ENCODE assay signal across 16 cellular contexts in genomic region chr6:21731411-21732031, GRCh38.
DNase-seq lines count a peak whose midpoint lies in the region; ATAC-seq, FAIRE-seq and TF ChIP-seq lines count a peak whose summit lies in the region.
"Had no signal": no experiment of that assay in that cellular context is flagged by ENCODE, and none has a peak within 500 bp of the region (broad histone marks: within the 10 kb centered on the region; RNA-seq: fewer than 3 reads in every experiment).

No MANE protein-coding gene starts in this region.

- peak; percentile 94 for FAIRE-seq in RCC 7860 (lab: Jason Lieb, UNC)

- H3K9me3 Mint-ChIP-seq in nephron, result no peaks in the 10 kb centered on the region
- H3K9me3 Mint-ChIP-seq: naive thymus-derived CD8-positive, alpha-beta T cell had no signal

- H3K4me3 ChIP-seq in SJCRH30 (no peak overlapping the region), MM.1S (ENCODE audit: low read length) (no peak overlapping the region)
- H3K4me3 ChIP-seq: K562 had no signal

- H3K9me3 ChIP-seq in SJCRH30 (replicated peaks) (no peaks in the 10 kb centered on the region), MM.1S (replicated peaks; ENCODE audit: insufficient read depth, low read length) (no peaks in the 10 kb centered on the region)

- peak; percentile 36 for DNase-seq in GM03348 (ENCODE audit: low spot score)
- DNase-seq in RCC 7860 (ENCODE audit: low spot score), result peak; percentile 83
- no peak for DNase-seq in nucleus accumbens (lab: John Stamatoyannopoulos, UW)
- no peak for DNase-seq in NCI-H146 treated with DMSO at 0.1 percent for 48 hours (lab: John Stamatoyannopoulos, UW; ENCODE audit: unreplicated experiment)
- no peak for DNase-seq in SJCRH30
- no peak for DNase-seq in MM.1S
- DNase-seq: activated effector memory CD4-positive, alpha-beta T cell treated with anti-CD3 and anti-CD28 coated beads, Interleukin-2, amount 50 U/mL, for 16 hours; cortex of kidney; naive thymus-derived CD8-positive, alpha-beta T cell; NCI-H446; stimulated activated CD4-positive, alpha-beta T cell treated with anti-CD3 and anti-CD28 coated beads, Interleukin-2, amount 100 ng/mL, for 24 hours; stimulated activated naive CD8-positive, alpha-beta T cell treated with anti-CD3 and anti-CD28 coated beads, Interleukin-15, Interleukin-2, amounts not matched to agents 100 U/mL and 50 U/mL, for 24 hours had no signal

- H3K4me3 Mint-ChIP-seq in nephron, result no peak overlapping the region
- H3K4me3 Mint-ChIP-seq: CD14-positive monocyte; naive thymus-derived CD8-positive, alpha-beta T cell had no signal

- H3K27me3 ChIP-seq in SJCRH30, result no peaks in the 10 kb centered on the region
- H3K27me3 ChIP-seq in MM.1S (replicated peaks; ENCODE audit: insufficient read depth, low read length), result no peaks in the 10 kb centered on the region

- no peaks in the 10 kb centered on the region for H4K20me1 ChIP-seq in MM.1S (ENCODE audit: insufficient read depth, low read length)

- no peak overlapping the region for H3K27ac ChIP-seq in SJCRH30
- H3K27ac ChIP-seq in MM.1S (ENCODE audit: low read length), result no peak overlapping the region

- peak; percentile 26 for ATAC-seq in esophagus mucosa
- ATAC-seq: K562; naive thymus-derived CD8-positive, alpha-beta T cell; stimulated activated naive CD8-positive, alpha-beta T cell treated with anti-CD3 and anti-CD28 coated beads, Interleukin-15, Interleukin-2, amounts not matched to agents 100 U/mL and 50 U/mL, for 24 hours had no signal

- H2AFZ ChIP-seq in MM.1S (ENCODE audit: low read length), result no peak overlapping the region

- no peaks in the 10 kb centered on the region for H3K79me2 ChIP-seq in MM.1S (ENCODE audit: low read length)

- peaks cover 47% of the 10 kb centered on the region for H3K4me1 Mint-ChIP-seq in nephron
- H3K4me1 Mint-ChIP-seq: naive thymus-derived CD8-positive, alpha-beta T cell had no signal

- no peaks in the 10 kb centered on the region for H3K9me2 ChIP-seq in MM.1S (replicated peaks; ENCODE audit: insufficient read depth, low read length)

- peak overlapping the region; percentile 59 to 81 (median 76) for H3K27ac Mint-ChIP-seq in nephron
- H3K27ac Mint-ChIP-seq: naive thymus-derived CD8-positive, alpha-beta T cell had no signal

- no peak overlapping the region for H3K4me2 ChIP-seq in MM.1S (ENCODE audit: low read depth, low read length)

- TF ChIP-seq CTCF in nephron (IDR thresholded peaks at IDR 0.05; ENCODE audit: unreplicated experiment in 3 of 3), result no peak
- no peak for TF ChIP-seq CTCF in MM.1S (IDR thresholded peaks at IDR 0.05; ENCODE audit: low read length)

- peaks cover 18% of the 10 kb centered on the region for H3K36me3 Mint-ChIP-seq in nephron (ENCODE audit: low read depth)
- H3K36me3 Mint-ChIP-seq: CD14-positive monocyte; naive thymus-derived CD8-positive, alpha-beta T cell had no signal

- H3K27me3 Mint-ChIP-seq in nephron (ENCODE audit: low read depth), result no peaks in the 10 kb centered on the region

- H3K4me1 ChIP-seq in SJCRH30, result peaks cover 23% of the 10 kb centered on the region
- no peaks in the 10 kb centered on the region for H3K4me1 ChIP-seq in MM.1S (ENCODE audit: low read length)

- no peak overlapping the region for H3K9ac ChIP-seq in MM.1S (ENCODE audit: low read length)

- H3F3A ChIP-seq in MM.1S (ENCODE audit: insufficient read depth, low read length), result no peaks in the 10 kb centered on the region

- no peaks in the 10 kb centered on the region for H3K36me3 ChIP-seq in SJCRH30
- no peaks in the 10 kb centered on the region for H3K36me3 ChIP-seq in MM.1S (replicated peaks; ENCODE audit: insufficient read depth, low read length)

Comparison
In these comparisons a context has a peak if more than half of its experiments do, and no peak if none do; other contexts are left out.
1. DNase-seq: peak in GM03348 (single experiment) and RCC 7860 (single experiment); none in nucleus accumbens (0 of 56), NCI-H146 treated with DMSO at 0.1 percent for 48 hours (single experiment), SJCRH30 (0 of 2) and MM.1S (single experiment).